12 cellular contexts compared by ENCODE assay signal in the genomic region with DNA sequence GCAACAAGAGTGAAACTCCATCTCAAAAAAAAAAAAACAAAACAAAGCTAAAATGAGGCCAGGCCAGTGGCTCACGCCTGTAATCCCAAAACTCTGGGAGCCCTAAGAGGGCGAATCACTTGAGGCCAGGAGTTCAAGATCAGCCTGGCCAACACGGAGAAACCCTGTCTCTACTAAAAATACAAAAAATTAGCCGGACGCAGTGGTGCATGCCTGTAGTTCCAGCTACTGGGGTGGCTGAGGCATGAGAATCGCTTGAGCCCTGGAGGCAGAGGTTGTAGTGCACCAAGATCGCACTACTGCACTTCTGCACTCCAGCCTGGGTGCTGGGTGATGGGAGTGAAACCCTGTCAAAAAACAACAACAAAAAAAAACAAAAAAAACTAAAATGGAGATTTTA.
A peak's percentile ranks its signal among the peaks of the same experiment; 100 is the strongest.
DNase-seq lines count a peak whose midpoint lies in the region; ATAC-seq, FAIRE-seq and TF ChIP-seq lines count a peak whose summit lies in the region.
"Had no signal": no experiment of that assay in that cellular context is flagged by ENCODE, and none has a peak within 500 bp of the region (broad histone marks: within the 10 kb centered on the region; RNA-seq: fewer than 3 reads in every experiment).

No MANE protein-coding gene starts in this region.

- peak overlapping the region in 4 of 7 donors; percentile 14 to 73 (median 35) for H3K27ac Mint-ChIP-seq in CD14-positive monocyte
- peak overlapping the region; percentile 42 for H3K27ac Mint-ChIP-seq in activated naive CD8-positive, alpha-beta T cell treated with anti-CD3 and anti-CD28 coated beads for 36 hours

- no peaks in the 10 kb centered on the region for H3K9me3 Mint-ChIP-seq in CD14-positive monocyte
- H3K9me3 Mint-ChIP-seq in activated naive CD8-positive, alpha-beta T cell treated with anti-CD3 and anti-CD28 coated beads for 36 hours, result peaks cover 2% of the 10 kb centered on the region

- H3K36me3 Mint-ChIP-seq in CD14-positive monocyte, result peaks cover 11 to 28% of the 10 kb centered on the region in 2 donors
- H3K36me3 Mint-ChIP-seq in activated naive CD8-positive, alpha-beta T cell treated with anti-CD3 and anti-CD28 coated beads for 36 hours, result peaks cover 63% of the 10 kb centered on the region

- H3K4me3 Mint-ChIP-seq in CD14-positive monocyte, result no peak overlapping the region
- peak overlapping the region; percentile 19 for H3K4me3 Mint-ChIP-seq in activated naive CD8-positive, alpha-beta T cell treated with anti-CD3 and anti-CD28 coated beads for 36 hours

- TF ChIP-seq CTCF in CD14-positive monocyte (IDR thresholded peaks at IDR 0.05), result no peak

- H3K27me3 Mint-ChIP-seq in CD14-positive monocyte (ENCODE audit: low read depth in 3 of 3), result no peaks in the 10 kb centered on the region
- H3K27me3 Mint-ChIP-seq in activated naive CD8-positive, alpha-beta T cell treated with anti-CD3 and anti-CD28 coated beads for 36 hours, result no peaks in the 10 kb centered on the region

- FAIRE-seq in GM18507 (lab: Jason Lieb, UNC), result peak; percentile 79

- DNase-seq in CD14-positive monocyte (ENCODE audit: low spot score), result no peak
- DNase-seq in GM18507 (ENCODE audit: extremely low spot score, insufficient read length, low read depth), result no peak
- DNase-seq in activated naive CD8-positive, alpha-beta T cell treated with anti-CD3 and anti-CD28 coated beads for 36 hours, result no peak
- no peak for DNase-seq in OCI-M1 (lab: John Stamatoyannopoulos, UW)
- no peak for DNase-seq in SK-N-DZ (ENCODE audit: low spot score)
- DNase-seq in NCI-H1092 treated with DMSO at 0.1 percent for 48 hours (lab: John Stamatoyannopoulos, UW), result no peak
- DNase-seq: C1 segment of cervical spinal cord; effector CD8-positive, alpha-beta T cell; left cardiac atrium; NCI-H1105 treated with DMSO at 0.1 percent for 48 hours had no signal

- H3K4me1 Mint-ChIP-seq in CD14-positive monocyte, result peaks cover 28% of the 10 kb centered on the region
- peaks cover 78% of the 10 kb centered on the region for H3K4me1 Mint-ChIP-seq in activated naive CD8-positive, alpha-beta T cell treated with anti-CD3 and anti-CD28 coated beads for 36 hours

- peak; percentile 54 for ATAC-seq in HG02870 (IDR thresholded peaks at IDR 0.05; ENCODE audit: unreplicated experiment)
- ATAC-seq in GM21825 (IDR thresholded peaks at IDR 0.05; ENCODE audit: unreplicated experiment), result no peak

- intact Hi-C loops in CD14-positive monocyte (cut with micrococcal nuclease), result no loop called here
